Comparison of ENCODE assay signal across 19 cellular contexts in genomic region chr3:97689962-97690361, GRCh38.
DNase-seq lines count a peak whose midpoint lies in the region; ATAC-seq, FAIRE-seq and TF ChIP-seq lines count a peak whose summit lies in the region.
"Had no signal": no experiment of that assay in that cellular context is flagged by ENCODE, and none has a peak within 500 bp of the region (broad histone marks: within the 10 kb centered on the region; RNA-seq: fewer than 3 reads in every experiment).

No MANE protein-coding gene starts in this region.

- POLR2A ChIA-PET in A549 (lab: Yijun Ruan, JAX): no interaction called here
- POLR2A ChIA-PET in K562 (lab: Yijun Ruan, JAX): no interaction called here

- DNase-seq in A549 (ENCODE audit: low read depth in 1 of 2, low spot score in 1 of 2) (no peak), LHCN-M2 (ENCODE audit: low read depth) (peak; percentile 1), K562 (ENCODE audit: extremely low read depth in 1 of 4, low spot score in 3 of 4) (no peak), myocyte (ENCODE audit: low read depth) (peak; percentile 11), epidermal melanocyte (ENCODE audit: insufficient read length, low spot score) (no peak), GM13976 (ENCODE audit: low spot score) (no peak)
- DNase-seq: 8988T; CD8-positive, alpha-beta T cell; DMS 273 treated with DMSO at 0.1 percent for 48 hours; DMS53; DND-41; EL; GM23248; H7; HFFc6 had no signal

- no peaks in the 10 kb centered on the region for H3K27me3 ChIP-seq in K562 (ENCODE audit: control insufficient read depth in 2 of 2, insufficient read depth in 2 of 2, low read length in 2 of 2)
- H3K27me3 ChIP-seq: BLaER1 treated with 17β-estradiol and CSF1 and Interleukin-3, amounts not matched to agents 10 nM and 100 nM had no signal

- no peaks in the 10 kb centered on the region for H4K20me1 ChIP-seq in K562 (replicated peaks; ENCODE audit: control insufficient read depth, insufficient read depth, low read length)
- H4K20me1 ChIP-seq: BLaER1 treated with 17β-estradiol and CSF1 and Interleukin-3, amounts not matched to agents 10 nM and 100 nM had no signal

- TF ChIP-seq CTCF in A549 (IDR thresholded peaks at IDR 0.05): no peak
- TF ChIP-seq CTCF in K562 (IDR thresholded peaks at IDR 0.05 in 2 of 3, conservative IDR thresholded peaks at IDR 0.05 in 1 of 3; ENCODE audit: insufficient read depth in 2 of 3, low read depth in 1 of 3, low read length in 3 of 3): no peak
- TF ChIP-seq CTCF in GM13976 (IDR thresholded peaks at IDR 0.05; ENCODE audit: borderline replicate concordance, control extremely low read depth, extremely low read depth, insufficient read depth, missing control alignments): no peak

- TF ChIP-seq RAD21 in A549 (conservative IDR thresholded peaks at IDR 0.05 in 1 of 2, IDR thresholded peaks at IDR 0.05 in 1 of 2): no peak
- no peak for TF ChIP-seq RAD21 in K562 (CRISPR knock-in tag; conservative IDR thresholded peaks at IDR 0.05 in 1 of 2, IDR thresholded peaks at IDR 0.05 in 1 of 2)

- in situ Hi-C loops in K562 (cut with MboI) (no loop called here), GM13976 (cut with MboI; ENCODE audit: low sequenced_read_pairs, unreplicated experiment) (no loop called here)

- no peaks in the 10 kb centered on the region for H3K4me1 ChIP-seq in A549
- H3K4me1 ChIP-seq in K562 (replicated peaks in 1 of 2; ENCODE audit: control insufficient read depth in 2 of 2, insufficient read depth in 2 of 2, low read length in 2 of 2): no peaks in the 10 kb centered on the region

- no peak overlapping the region for H2AFZ ChIP-seq in K562 (ENCODE audit: low read depth, low read length)
- H2AFZ ChIP-seq: GM23248 had no signal

- H3K9ac ChIP-seq in K562 (ENCODE audit: insufficient read depth in 1 of 2, low read depth in 2 of 2, low read length in 2 of 2): no peak overlapping the region
- H3K9ac ChIP-seq: BLaER1 treated with 17β-estradiol and CSF1 and Interleukin-3, amounts not matched to agents 10 nM and 100 nM; GM23248 had no signal

- intact Hi-C loops in K562 (cut with micrococcal nuclease): no loop called here

- no TSS peak for BruUV-seq in K562 (replicated peaks; lab: Mats Ljungman, UMichigan)

- ATAC-seq in A549 (no peak), K562 (no peak), HG02642 (IDR thresholded peaks at IDR 0.05; ENCODE audit: poor library complexity, unreplicated experiment) (no peak)
- ATAC-seq: CD8-positive, alpha-beta T cell; HCT116 had no signal

- TF ChIP-seq POLR2A in A549 (IDR thresholded peaks at IDR 0.05; ENCODE audit: low read length) (no peak), K562 (conservative IDR thresholded peaks at IDR 0.05) (no peak)

- no peak overlapping the region for H3K4me2 ChIP-seq in A549
- no peak overlapping the region for H3K4me2 ChIP-seq in K562 (ENCODE audit: insufficient read depth, low read length)
- H3K4me2 ChIP-seq: BLaER1 treated with 17β-estradiol and CSF1 and Interleukin-3, amounts not matched to agents 10 nM and 100 nM had no signal

- H3K79me2 ChIP-seq in K562 (ENCODE audit: control insufficient read depth, insufficient read depth, low read length): no peaks in the 10 kb centered on the region

- H3K9me1 ChIP-seq in K562 (ENCODE audit: control insufficient read depth, insufficient read depth, low read length): no peaks in the 10 kb centered on the region

- FAIRE-seq in A549 (lab: Jason Lieb, UNC) (peak; percentile 7), K562 (lab: Jason Lieb, UNC) (no peak)
- FAIRE-seq: GM12891 had no signal

- no peak for TF ChIP-seq EP300 in A549 (IDR thresholded peaks at IDR 0.05)
- TF ChIP-seq EP300 in K562 (IDR thresholded peaks at IDR 0.05; ENCODE audit: low read length): no peak

- H3K27ac ChIP-seq in A549: peak overlapping the region in 1 of 2 experiments; percentile 49; a peak in 1 of 6 replicates
- no peak overlapping the region for H3K27ac ChIP-seq in K562 (ENCODE audit: extremely low read depth, low read depth, low read length)
- H3K27ac ChIP-seq: BLaER1 treated with 17β-estradiol and CSF1 and Interleukin-3, amounts not matched to agents 10 nM and 100 nM; GM23248 had no signal

- H3K4me3 ChIP-seq in A549 (no peak overlapping the region), K562 (no peak overlapping the region)
- H3K4me3 ChIP-seq: BLaER1 treated with 17β-estradiol and CSF1 and Interleukin-3, amounts not matched to agents 10 nM and 100 nM; GM23248 had no signal

- no peaks in the 10 kb centered on the region for H3K9me3 ChIP-seq in A549
- H3K9me3 ChIP-seq in K562 (replicated peaks; ENCODE audit: control insufficient read depth, insufficient read depth, low read depth, low read length): no peaks in the 10 kb centered on the region
- H3K9me3 ChIP-seq: BLaER1 treated with 17β-estradiol and CSF1 and Interleukin-3, amounts not matched to agents 10 nM and 100 nM had no signal

- no peaks in the 10 kb centered on the region for H3K36me3 ChIP-seq in K562 (ENCODE audit: control insufficient read depth, insufficient read depth, low read length)
- H3K36me3 ChIP-seq: BLaER1 treated with 17β-estradiol and CSF1 and Interleukin-3, amounts not matched to agents 10 nM and 100 nM had no signal

- CTCF ChIA-PET in A549 (lab: Yijun Ruan, JAX): interaction anchor here (2.5 kb wide), 1 partner anchor 29 kb away, joined by 7 read pairs; no protein-coding TSS in a partner anchor
- CTCF ChIA-PET in K562 (lab: Yijun Ruan, JAX; ENCODE audit: low intra/inter-chr PET ratio): no interaction called here

TF ChIP-seq in A549, 52 proteins besides CTCF, POLR2A, EP300 and RAD21:
- TF ChIP-seq MAFK (IDR thresholded peaks at IDR 0.05; ENCODE audit: partially characterized antibody): peak; percentile 93
- TF ChIP-seq TP53 (CRISPR knock-in tag; IDR thresholded peaks at IDR 0.05): no peak
- TF ChIP-seq NFE2L2 (conservative IDR thresholded peaks at IDR 0.05; ENCODE audit: low read length): peak; percentile 96

TF ChIP-seq in K562, 482 proteins besides CTCF, POLR2A, EP300 and RAD21 (continues in another document):
- TF ChIP-seq KAT8 (IDR thresholded peaks at IDR 0.05; ENCODE audit: low read depth) (no peak), ZNF253 (CRISPR knock-in tag; conservative IDR thresholded peaks at IDR 0.05) (no peak), ARNT (IDR thresholded peaks at IDR 0.05) (no peak), ZC3H11A (IDR thresholded peaks at IDR 0.05; ENCODE audit: low read depth, low read length) (no peak), CCNT2 (IDR thresholded peaks at IDR 0.05; ENCODE audit: borderline replicate concordance, extremely low read depth, insufficient read length, low read depth, low read length) (no peak), KDM5B (IDR thresholded peaks at IDR 0.05; ENCODE audit: insufficient replicate concordance, low read depth, low read length) (no peak), REST (CRISPR knock-in tag; IDR thresholded peaks at IDR 0.05; ENCODE audit: low read depth) (no peak), ZNF311 (CRISPR knock-in tag; IDR thresholded peaks at IDR 0.05) (no peak), NFE2 (IDR thresholded peaks at IDR 0.05; ENCODE audit: low read depth) (peak; percentile 51; the same call in 1 of the 2 replicates), TAF7 (tag; IDR thresholded peaks at IDR 0.05) (no peak), CHD1 (IDR thresholded peaks at IDR 0.05; ENCODE audit: low read length) (no peak), ZNF316 (IDR thresholded peaks at IDR 0.05) (peak; percentile 68)
- TF ChIP-seq, protein P1, sequence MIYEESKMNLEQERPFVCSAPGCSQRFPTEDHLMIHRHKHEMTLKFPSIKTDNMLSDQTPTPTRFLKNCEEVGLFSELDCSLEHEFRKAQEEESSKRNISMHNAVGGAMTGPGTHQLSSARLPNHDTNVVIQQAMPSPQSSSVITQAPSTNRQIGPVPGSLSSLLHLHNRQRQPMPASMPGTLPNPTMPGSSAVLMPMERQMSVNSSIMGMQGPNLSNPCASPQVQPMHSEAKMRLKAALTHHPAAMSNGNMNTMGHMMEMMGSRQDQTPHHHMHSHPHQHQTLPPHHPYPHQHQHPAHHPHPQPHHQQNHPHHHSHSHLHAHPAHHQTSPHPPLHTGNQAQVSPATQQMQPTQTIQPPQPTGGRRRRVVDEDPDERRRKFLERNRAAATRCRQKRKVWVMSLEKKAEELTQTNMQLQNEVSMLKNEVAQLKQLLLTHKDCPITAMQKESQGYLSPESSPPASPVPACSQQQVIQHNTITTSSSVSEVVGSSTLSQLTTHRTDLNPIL (CRISPR knock-in tag; IDR thresholded peaks at IDR 0.05): no peak
- TF ChIP-seq, protein P2, sequence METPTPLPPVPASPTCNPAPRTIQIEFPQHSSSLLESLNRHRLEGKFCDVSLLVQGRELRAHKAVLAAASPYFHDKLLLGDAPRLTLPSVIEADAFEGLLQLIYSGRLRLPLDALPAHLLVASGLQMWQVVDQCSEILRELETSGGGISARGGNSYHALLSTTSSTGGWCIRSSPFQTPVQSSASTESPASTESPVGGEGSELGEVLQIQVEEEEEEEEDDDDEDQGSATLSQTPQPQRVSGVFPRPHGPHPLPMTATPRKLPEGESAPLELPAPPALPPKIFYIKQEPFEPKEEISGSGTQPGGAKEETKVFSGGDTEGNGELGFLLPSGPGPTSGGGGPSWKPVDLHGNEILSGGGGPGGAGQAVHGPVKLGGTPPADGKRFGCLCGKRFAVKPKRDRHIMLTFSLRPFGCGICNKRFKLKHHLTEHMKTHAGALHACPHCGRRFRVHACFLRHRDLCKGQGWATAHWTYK (CRISPR knock-in tag; IDR thresholded peaks at IDR 0.05): no peak

Comparison
In these comparisons a context has a peak if more than half of its experiments do, and no peak if none do; other contexts are left out.
1. DNase-seq: peak in LHCN-M2 (single experiment) and myocyte (single experiment); none in A549 (0 of 2), K562 (0 of 4), epidermal melanocyte (single experiment) and GM13976 (single experiment).
2. Of the 35 proteins assayed by ChIP-seq in both K562 and A549: peak only in K562: none; only in A549: none; in both: MAFK; in neither: 34.